ENCODE assay signal across 20 cellular contexts in genomic region chr3:56424357-56424756, GRCh38. TPM values are rescaled to one million over a fixed set of nuclear protein-coding genes. Genes with fewer than 3 reads are reported as not detected.
"Had no signal": no experiment of that assay in that cellular context is flagged by ENCODE, and none has a peak within 500 bp of the region (broad histone marks: within the 10 kb centered on the region; RNA-seq: fewer than 3 reads in every experiment).

No MANE protein-coding gene starts in this region.

- H3K27me3 ChIP-seq: colonic mucosa, suprapubic skin, transverse colon had no signal

- H3K4me3 ChIP-seq: colonic mucosa, lung, smooth muscle cell, suprapubic skin, transverse colon had no signal

- H3K4me2 ChIP-seq: smooth muscle cell had no signal

- ATAC-seq: activated CD8-positive, alpha-beta memory T cell treated with anti-CD3 and anti-CD28 coated beads, Interleukin-2, amount 10 ng/mL, durations not matched to agents 7 days and 5 days; natural killer cell treated with Interleukin-12 subunit alpha and Interleukin-12 subunit beta and Interleukin-15 and Interleukin-18, amount 100 ng/mL, for 72 hours; sciatic nerve; stimulated activated naive CD8-positive, alpha-beta T cell treated with anti-CD3 and anti-CD28 coated beads, Interleukin-15, amount 100 ng/mL, for 72 hours had no signal

- H3K4me1 ChIP-seq: colonic mucosa, parathyroid adenoma, suprapubic skin, transverse colon had no signal

- H3K36me3 ChIP-seq: colonic mucosa, suprapubic skin, transverse colon had no signal

- H3K27ac ChIP-seq: colonic mucosa, parathyroid adenoma, suprapubic skin, transverse colon had no signal

- DNase-seq: activated CD4-positive, alpha-beta memory T cell treated with anti-CD3 and anti-CD28 coated beads, Interleukin-2, amount 10 ng/mL, durations not matched to agents 7 days and 5 days; activated CD4-positive, alpha-beta T cell treated with anti-CD3 and anti-CD28 coated beads for 48 hours; activated CD4-positive, CD25-positive, alpha-beta regulatory T cell; activated CD8-positive, alpha-beta memory T cell treated with anti-CD3 and anti-CD28 coated beads, Interleukin-2, amount 10 ng/mL, durations not matched to agents 7 days and 5 days; activated naive CD4-positive, alpha-beta T cell; activated naive CD8-positive, alpha-beta T cell treated with anti-CD3 and anti-CD28 coated beads for 36 hours; amniotic stem cell; caudate nucleus; colonic mucosa; stimulated activated CD4-positive, alpha-beta T cell treated with anti-CD3 and anti-CD28 coated beads, Interleukin-4, amount 100 ng/mL, for 1 hour; stimulated activated naive CD8-positive, alpha-beta T cell treated with anti-CD3 and anti-CD28 coated beads, Interleukin-15, amount 100 ng/mL, for 72 hours; T1000; transverse colon had no signal

- H3K9ac ChIP-seq: parathyroid adenoma had no signal

- H2AFZ ChIP-seq: parathyroid adenoma had no signal

- H3K9me3 ChIP-seq: colonic mucosa, suprapubic skin, transverse colon had no signal

- H3K79me2 ChIP-seq: parathyroid adenoma had no signal

RNA-seq across cellular contexts. Expression of gene ERC2, which starts 43.9 kb away (rescaled TPM):
- total RNA-seq: activated CD4-positive, alpha-beta memory T cell treated with anti-CD3 and anti-CD28 coated beads, Interleukin-2, amount 10 ng/mL, durations not matched to agents 7 days and 5 days; activated CD8-positive, alpha-beta memory T cell treated with anti-CD3 and anti-CD28 coated beads, Interleukin-2, amount 10 ng/mL, durations not matched to agents 7 days and 5 days; activated naive CD8-positive, alpha-beta T cell treated with anti-CD3 and anti-CD28 coated beads for 36 hours; left lobe of liver had no signal
